ENCODE assay signal across 31 cellular contexts in genomic region chr5:78224358-78224757, GRCh38.
"Had no signal": no experiment of that assay in that cellular context is flagged by ENCODE, and none has a peak within 500 bp of the region (broad histone marks: within the 10 kb centered on the region; RNA-seq: fewer than 3 reads in every experiment).

No MANE protein-coding gene starts in this region.

- DNase-seq: activated CD4-positive, alpha-beta memory T cell treated with anti-CD3 and anti-CD28 coated beads, Interleukin-2, amount 10 ng/mL, durations not matched to agents 7 days and 5 days; activated CD4-positive, alpha-beta T cell treated with anti-CD3 and anti-CD28 coated beads for 1 hour; activated CD4-positive, alpha-beta T cell treated with anti-CD3 and anti-CD28 coated beads for 36 hours; activated CD4-positive, alpha-beta T cell treated with anti-CD3 and anti-CD28 coated beads for 48 hours; activated CD4-positive, alpha-beta T cell treated with anti-CD3 and anti-CD28 coated beads, Interleukin-2, amount 10 ng/mL, durations not matched to agents 7 days and 5 days; activated CD4-positive, alpha-beta T cell treated with anti-CD3 and anti-CD28 coated beads, Interleukin-2, amount 50 U/mL, for 48 hours; activated CD4-positive, CD25-positive, alpha-beta regulatory T cell; activated CD8-positive, alpha-beta memory T cell treated with anti-CD3 and anti-CD28 coated beads for 24 hours; activated CD8-positive, alpha-beta memory T cell treated with anti-CD3 and anti-CD28 coated beads, Interleukin-2, amount 10 ng/mL, durations not matched to agents 7 days and 5 days; activated CD8-positive, alpha-beta memory T cell treated with anti-CD3 and anti-CD28 coated beads, Interleukin-2, amount 50 U/mL, for 48 hours; activated CD8-positive, alpha-beta T cell treated with anti-CD3 and anti-CD28 coated beads, Interleukin-2, amount 10 ng/mL, durations not matched to agents 7 days and 5 days; activated effector memory CD4-positive, alpha-beta T cell treated with Interleukin-2 at 50 U/mL for 16 hours; activated gamma-delta T cell; activated naive CD4-positive, alpha-beta T cell treated with anti-CD3 and anti-CD28 coated beads, Interleukin-2, amount 10 ng/mL, durations not matched to agents 7 days and 5 days; activated naive CD4-positive, alpha-beta T cell treated with Interleukin-2 at 50 U/mL for 16 hours; activated naive CD8-positive, alpha-beta T cell treated with anti-CD3 and anti-CD28 coated beads, Interleukin-2, amount 10 ng/mL, durations not matched to agents 7 days and 5 days; activated naive CD8-positive, alpha-beta T cell treated with anti-CD3 and anti-CD28 coated beads, Interleukin-2, amount 50 U/mL, for 24 hours; activated T-cell treated with anti-CD3 and anti-CD28 coated beads, Interleukin-2, amount 50 U/mL, for 1 hour; activated T-cell treated with anti-CD3 and anti-CD28 coated beads, Interleukin-2, amount 50 U/mL, for 4 hours; amygdala; anterior cingulate cortex; caudate nucleus; T-helper 1 cell; T-helper 2 cell; T-helper 9 cell; WERI-Rb-1 had no signal

- ATAC-seq: activated CD4-positive, alpha-beta T cell treated with anti-CD3 and anti-CD28 coated beads for 36 hours; activated CD4-positive, CD25-positive, alpha-beta regulatory T cell treated with anti-CD3 and anti-CD28 coated beads, Interleukin-2, amount 50 U/mL, for 24 hours; activated CD8-positive, alpha-beta memory T cell treated with anti-CD3 and anti-CD28 coated beads, Interleukin-2, amount 10 ng/mL, durations not matched to agents 7 days and 5 days; activated CD8-positive, alpha-beta T cell treated with anti-CD3 and anti-CD28 coated beads, Interleukin-2, amount 10 ng/mL, durations not matched to agents 7 days and 5 days; activated naive CD8-positive, alpha-beta T cell treated with anti-CD3 and anti-CD28 coated beads, Interleukin-2, amount 50 U/mL, for 24 hours; activated T-cell treated with anti-CD3 and anti-CD28 coated beads, Interleukin-2, amount 50 U/mL, for 4 hours; WTC11 had no signal

- H3K36me3 ChIP-seq: cardiac muscle cell, WERI-Rb-1 had no signal

- H3K27ac ChIP-seq: ascending aorta, cardiac muscle cell, WERI-Rb-1 had no signal

- H3K4me1 ChIP-seq: ascending aorta had no signal

- H3K4me3 ChIP-seq: ascending aorta, cardiac muscle cell had no signal

- H3K27me3 ChIP-seq: ascending aorta, cardiac muscle cell had no signal

- FAIRE-seq: bronchial epithelial cell had no signal
